8 cellular contexts compared by ENCODE assay signal in the genomic region with DNA sequence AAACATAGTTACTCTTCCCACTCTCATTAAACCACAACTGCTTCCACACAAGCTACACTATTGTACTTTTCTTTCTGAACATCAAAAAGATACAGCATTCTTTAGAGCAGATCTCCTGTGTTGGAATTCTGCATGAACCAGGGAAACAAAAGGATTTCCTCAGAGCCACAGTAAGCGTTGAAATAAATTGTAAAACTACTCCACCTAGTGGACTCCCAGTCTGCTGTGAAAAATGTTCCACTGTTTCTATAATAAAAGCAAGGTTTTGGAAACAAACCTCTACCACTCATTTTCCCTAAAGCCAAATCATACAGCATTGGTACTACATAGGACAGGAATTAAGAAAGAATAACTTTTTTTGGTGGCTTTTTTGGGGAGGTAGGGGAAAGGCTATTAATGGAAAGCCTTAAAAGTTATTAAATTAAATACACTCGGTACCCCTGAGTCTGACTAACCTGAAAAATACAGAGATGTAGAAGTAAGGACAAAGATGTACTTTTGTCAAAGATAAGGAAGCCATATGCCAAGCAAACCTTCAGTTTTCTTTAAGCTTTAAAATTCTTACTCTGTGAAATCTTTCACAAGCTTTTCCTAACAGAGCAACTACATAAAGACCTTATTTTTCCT. TPM values are rescaled to one million over a fixed set of nuclear protein-coding genes. Genes with fewer than 3 reads are reported as not detected.
DNase-seq lines count a peak whose midpoint lies in the region; ATAC-seq and TF ChIP-seq lines count a peak whose summit lies in the region.

No MANE protein-coding gene starts in this region.

- peak; percentile 51 for DNase-seq in CD1c-positive myeloid dendritic cell (ENCODE audit: extremely low spot score)
- peak; percentile 26 for DNase-seq in HCT116 (ENCODE audit: low read depth, low spot score)
- DNase-seq in endothelial cell (ENCODE audit: low spot score): peak; percentile 20
- peak; percentile 22 for DNase-seq in middle frontal gyrus (ENCODE audit: extremely low spot score, low spot score)
- DNase-seq in stimulated activated naive CD4-positive, alpha-beta T cell treated with Interleukin-2 at 50 U/mL for 16 hours (lab: John Stamatoyannopoulos, UW): no peak
- no peak for DNase-seq in activated CD4-positive, alpha-beta T cell treated with anti-CD3 and anti-CD28 coated beads for 36 hours
- DNase-seq in activated CD4-positive, alpha-beta T cell treated with anti-CD3 and anti-CD28 coated beads, Interleukin-2, amount 50 U/mL, for 1 hour: no peak

- H3K4me2 ChIP-seq in HCT116 (ENCODE audit: low read length): no peak overlapping the region
- no peak overlapping the region for H3K4me2 ChIP-seq in OCI-LY1 (ENCODE audit: low read length)

- no TSS peak for BruUV-seq in HCT116 (replicated peaks; lab: Mats Ljungman, UMichigan)

- RAD21 ChIA-PET in HCT116 (lab: Charles Lee; ENCODE audit: low non-redundant PET in 1 of 2, low total read pairs in 2 of 2, uncharacterized antibody in 2 of 2, unreplicated experiment in 2 of 2): no interaction called here

- H3K36me3 ChIP-seq in HCT116 (ENCODE audit: control insufficient read depth in 1 of 2, insufficient read depth in 2 of 2, low read length in 2 of 2) (peaks cover 10 to 19% of the 10 kb centered on the region in 2 experiments; a peak in 2 of 4 replicates), OCI-LY1 (ENCODE audit: insufficient read depth, low read length) (peaks cover 69% of the 10 kb centered on the region)

- no peaks in the 10 kb centered on the region for H3K27me3 Mint-ChIP-seq in endothelial cell (ENCODE audit: unreplicated experiment)
- H3K27me3 Mint-ChIP-seq in activated CD4-positive, alpha-beta T cell treated with anti-CD3 and anti-CD28 coated beads for 36 hours: no peaks in the 10 kb centered on the region

- peaks cover 2% of the 10 kb centered on the region for H3K4me1 Mint-ChIP-seq in endothelial cell (ENCODE audit: unreplicated experiment)
- H3K4me1 Mint-ChIP-seq in activated CD4-positive, alpha-beta T cell treated with anti-CD3 and anti-CD28 coated beads for 36 hours: peaks cover 2% of the 10 kb centered on the region

- H3K4me3 Mint-ChIP-seq in endothelial cell (ENCODE audit: unreplicated experiment): no peak overlapping the region
- H3K4me3 Mint-ChIP-seq in activated CD4-positive, alpha-beta T cell treated with anti-CD3 and anti-CD28 coated beads for 36 hours: no peak overlapping the region

- H4K20me1 ChIP-seq in HCT116 (ENCODE audit: insufficient read depth) (peaks cover 10% of the 10 kb centered on the region; the same call in 1 of the 2 replicates), OCI-LY1 (ENCODE audit: insufficient read depth, low read length) (no peaks in the 10 kb centered on the region)

- H3K9me3 ChIP-seq in HCT116 (ENCODE audit: control insufficient read depth in 1 of 2, insufficient read depth in 1 of 2, low read depth in 1 of 2, low read length in 2 of 2): no peaks in the 10 kb centered on the region
- no peaks in the 10 kb centered on the region for H3K9me3 ChIP-seq in OCI-LY1 (ENCODE audit: low read length)

- no peaks in the 10 kb centered on the region for H3K9me2 ChIP-seq in HCT116 (ENCODE audit: insufficient read depth)
- H3K9me2 ChIP-seq in OCI-LY1 (ENCODE audit: low read depth, low read length): no peaks in the 10 kb centered on the region

- POLR2A ChIA-PET in HCT116 (lab: Charles Lee): no interaction called here
- POLR2A ChIA-PET in activated CD4-positive, alpha-beta T cell treated with anti-CD3 and anti-CD28 coated beads for 36 hours (lab: Charles Lee): interaction anchor here (0.7 kb wide), 1 partner anchor 68 kb away, joined by 5 read pairs; no protein-coding TSS in a partner anchor

- peaks cover 7% of the 10 kb centered on the region for H3K36me3 Mint-ChIP-seq in endothelial cell (ENCODE audit: low read depth, unreplicated experiment)
- H3K36me3 Mint-ChIP-seq in activated CD4-positive, alpha-beta T cell treated with anti-CD3 and anti-CD28 coated beads for 36 hours (ENCODE audit: low read depth): peaks cover 13% of the 10 kb centered on the region

- TF ChIP-seq CTCF in HCT116 (IDR thresholded peaks at IDR 0.05 in 2 of 3, conservative IDR thresholded peaks at IDR 0.05 in 1 of 3; ENCODE audit: borderline replicate concordance in 1 of 3, insufficient read depth in 1 of 3, low read depth in 2 of 3, low read length in 2 of 3): peak; percentile 63 to 85 (median 68)
- TF ChIP-seq CTCF in OCI-LY1 (IDR thresholded peaks at IDR 0.05; ENCODE audit: low read length): peak; percentile 90
- TF ChIP-seq CTCF in endothelial cell (IDR thresholded peaks at IDR 0.05; ENCODE audit: unreplicated experiment): peak; percentile 89

- peaks cover 55% of the 10 kb centered on the region for H3K79me2 ChIP-seq in HCT116 (ENCODE audit: insufficient read depth, low read length)
- no peaks in the 10 kb centered on the region for H3K79me2 ChIP-seq in OCI-LY1 (ENCODE audit: insufficient read depth, low read length)

- H3K27ac ChIP-seq in HCT116 (ENCODE audit: low read depth, low read length) (no peak overlapping the region), OCI-LY1 (ENCODE audit: low read depth, low read length, poor library complexity, severe bottlenecking) (no peak overlapping the region)

- H2AFZ ChIP-seq in HCT116 (ENCODE audit: low read depth, low read length, poor library complexity, severe bottlenecking): no peak overlapping the region
- H2AFZ ChIP-seq in OCI-LY1 (ENCODE audit: low read length): no peak overlapping the region

- H3K4me1 ChIP-seq in HCT116 (ENCODE audit: control insufficient read depth in 1 of 2, insufficient read depth in 2 of 2, low read length in 2 of 2) (no peaks in the 10 kb centered on the region), OCI-LY1 (ENCODE audit: insufficient read depth, low read length, severe bottlenecking) (peaks cover 11% of the 10 kb centered on the region)

- intact Hi-C loops in HCT116 (cut with micrococcal nuclease): loop anchor here (1.0 to 2.0 kb wide), 2 partner anchors 487 to 1065 kb away; no protein-coding TSS in a partner anchor
- intact Hi-C loops in activated CD4-positive, alpha-beta T cell treated with anti-CD3 and anti-CD28 coated beads for 36 hours (cut with DNase I, micrococcal nuclease): loop anchor here (1.0 to 5.0 kb wide), 2 partner anchors 487 to 1063 kb away; no protein-coding TSS in a partner anchor

- no peaks in the 10 kb centered on the region for H3K9me3 Mint-ChIP-seq in endothelial cell (ENCODE audit: unreplicated experiment)
- H3K9me3 Mint-ChIP-seq in activated CD4-positive, alpha-beta T cell treated with anti-CD3 and anti-CD28 coated beads for 36 hours (ENCODE audit: low read depth): no peaks in the 10 kb centered on the region

- TF ChIP-seq POLR2A in HCT116 (IDR thresholded peaks at IDR 0.05; ENCODE audit: borderline replicate concordance, extremely low read depth, insufficient read depth, insufficient read length): no peak

- CTCF ChIA-PET in HCT116 (lab: Charles Lee): interaction anchor here (2.1 kb wide), 1 partner anchor 486 kb away, joined by 9 read pairs; no protein-coding TSS in a partner anchor
- CTCF ChIA-PET in activated CD4-positive, alpha-beta T cell treated with anti-CD3 and anti-CD28 coated beads for 36 hours (lab: Charles Lee): interaction anchor here (0.8 to 3.3 kb wide), 10 partner anchors 8 to 514 kb away, joined by 3 to 11 read pairs (median 4); no protein-coding TSS in a partner anchor

- peak; percentile 66 for ATAC-seq in HCT116
- no peak for ATAC-seq in activated CD4-positive, alpha-beta T cell treated with anti-CD3 and anti-CD28 coated beads for 36 hours

- H3K27me3 ChIP-seq in HCT116 (ENCODE audit: insufficient read depth, low read length) (no peaks in the 10 kb centered on the region), OCI-LY1 (ENCODE audit: insufficient read depth, low read length) (no peaks in the 10 kb centered on the region)

- peak; percentile 86 for TF ChIP-seq RAD21 in HCT116 (IDR thresholded peaks at IDR 0.05; ENCODE audit: low read depth)

- no peaks in the 10 kb centered on the region for H3F3A ChIP-seq in OCI-LY1 (ENCODE audit: insufficient read depth, low read length)

- H3K9ac ChIP-seq in HCT116 (ENCODE audit: low read length) (no peak overlapping the region), OCI-LY1 (ENCODE audit: low read length) (no peak overlapping the region)

- no peak overlapping the region for H3K4me3 ChIP-seq in HCT116 (replicated peaks in 1 of 2; ENCODE audit: low read depth in 1 of 2, low read length in 2 of 2)
- no peak overlapping the region for H3K4me3 ChIP-seq in OCI-LY1 (ENCODE audit: low read depth, low read length, poor library complexity, severe bottlenecking)

- no peak overlapping the region for H3K27ac Mint-ChIP-seq in endothelial cell (ENCODE audit: unreplicated experiment)
- H3K27ac Mint-ChIP-seq in activated CD4-positive, alpha-beta T cell treated with anti-CD3 and anti-CD28 coated beads for 36 hours: no peak overlapping the region

TF ChIP-seq in HCT116, 20 proteins besides CTCF, POLR2A, EP300 and RAD21 (continues in another document):
- TF ChIP-seq EZH2 (IDR thresholded peaks at IDR 0.05) (no peak), TCF7L2 (IDR thresholded peaks at IDR 0.05; ENCODE audit: borderline replicate concordance, extremely low read depth, insufficient read depth, insufficient read length) (no peak)
- TF ChIP-seq, protein P1, sequence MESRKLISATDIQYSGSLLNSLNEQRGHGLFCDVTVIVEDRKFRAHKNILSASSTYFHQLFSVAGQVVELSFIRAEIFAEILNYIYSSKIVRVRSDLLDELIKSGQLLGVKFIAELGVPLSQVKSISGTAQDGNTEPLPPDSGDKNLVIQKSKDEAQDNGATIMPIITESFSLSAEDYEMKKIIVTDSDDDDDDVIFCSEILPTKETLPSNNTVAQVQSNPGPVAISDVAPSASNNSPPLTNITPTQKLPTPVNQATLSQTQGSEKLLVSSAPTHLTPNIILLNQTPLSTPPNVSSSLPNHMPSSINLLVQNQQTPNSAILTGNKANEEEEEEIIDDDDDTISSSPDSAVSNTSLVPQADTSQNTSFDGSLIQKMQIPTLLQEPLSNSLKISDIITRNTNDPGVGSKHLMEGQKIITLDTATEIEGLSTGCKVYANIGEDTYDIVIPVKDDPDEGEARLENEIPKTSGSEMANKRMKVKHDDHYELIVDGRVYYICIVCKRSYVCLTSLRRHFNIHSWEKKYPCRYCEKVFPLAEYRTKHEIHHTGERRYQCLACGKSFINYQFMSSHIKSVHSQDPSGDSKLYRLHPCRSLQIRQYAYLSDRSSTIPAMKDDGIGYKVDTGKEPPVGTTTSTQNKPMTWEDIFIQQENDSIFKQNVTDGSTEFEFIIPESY (IDR thresholded peaks at IDR 0.05; ENCODE audit: extremely low read depth, insufficient replicate concordance, low read length): no peak

RNA-seq across cellular contexts. Expression of a gene that starts 19.3 kb away (rescaled TPM):
- 12.2 TPM for total RNA-seq in HCT116 (2021; ENCODE audit: unreplicated experiment)
- polyA plus RNA-seq in HCT116 (2012): 3.0 and 4.1 TPM in 2 replicates
- 7.0 TPM for total RNA-seq in endothelial cell (ENCODE audit: unreplicated experiment)
- total RNA-seq in activated CD4-positive, alpha-beta T cell treated with anti-CD3 and anti-CD28 coated beads for 36 hours: 10 to 100 TPM; 10.1 to 13.6 TPM

RNA-seq across cellular contexts. Expression of a gene that starts 19.4 kb away (rescaled TPM):
- total RNA-seq in HCT116 (2021; ENCODE audit: unreplicated experiment) (21.3 TPM), endothelial cell (ENCODE audit: unreplicated experiment) (26.1 TPM)
- 8.4 and 11.4 TPM in 2 replicates for polyA plus RNA-seq in HCT116 (2012)
- 10 to 100 TPM; 31.8 to 40.5 TPM for total RNA-seq in activated CD4-positive, alpha-beta T cell treated with anti-CD3 and anti-CD28 coated beads for 36 hours

Comparison
In these comparisons a context has a peak if more than half of its experiments do, and no peak if none do; other contexts are left out.
1. DNase-seq: peak in CD1c-positive myeloid dendritic cell (single experiment), HCT116 (single experiment), endothelial cell (single experiment) and middle frontal gyrus (single experiment); none in stimulated activated naive CD4-positive, alpha-beta T cell treated with Interleukin-2 at 50 U/mL for 16 hours (single experiment), activated CD4-positive, alpha-beta T cell treated with anti-CD3 and anti-CD28 coated beads for 36 hours (single experiment) and activated CD4-positive, alpha-beta T cell treated with anti-CD3 and anti-CD28 coated beads, Interleukin-2, amount 50 U/mL, for 1 hour (single experiment).
2. Peak in every context shown above with its lines, with median percentiles within 50 percentile points of each other: CTCF ChIP-seq.